ENCODE assay signal across 8 cellular contexts in genomic region chr7:6930787-6931186, GRCh38.
DNase-seq lines count a peak whose midpoint lies in the region; TF ChIP-seq lines count a peak whose summit lies in the region.
"Not testable (repeated sequence)": the region's sequence is repeated elsewhere in the genome, so short reads cannot be mapped to it uniquely, and the experiment has no call there.

No MANE protein-coding gene starts in this region.

- not testable (repeated sequence) for DNase-seq in A673 (ENCODE audit: low spot score); foreskin fibroblast
- DNase-seq in NCI-H82 (lab: John Stamatoyannopoulos, UW) (peak; percentile 38), mucosa of gallbladder (ENCODE audit: low spot score) (peak; percentile 30)
- DNase-seq in activated CD4-positive, alpha-beta T cell treated with anti-CD3 and anti-CD28 coated beads, Interleukin-2, amount 10 ng/mL, durations not matched to agents 24 days and 14 days, result peak; percentile 83
- peak; percentile 41 for DNase-seq in activated naive CD4-positive, alpha-beta T cell treated with anti-CD3 and anti-CD28 coated beads, Interleukin-2, amount 50 U/mL, for 16 hours
- peak; percentile 28 for DNase-seq in stimulated activated CD4-positive, alpha-beta T cell treated with anti-CD3 and anti-CD28 coated beads, Interleukin-1b, Interleukin-23, amount 100 ng/mL, for 48 hours

- H3K9me3 Mint-ChIP-seq in activated CD4-positive, alpha-beta T cell treated with anti-CD3 and anti-CD28 coated beads, Interleukin-2, amount 10 ng/mL, durations not matched to agents 24 days and 14 days, result not testable (repeated sequence)

- H3K4me3 ChIP-seq in A673 (ENCODE audit: low read depth, low read length, poor library complexity, severe bottlenecking); foreskin fibroblast (ENCODE audit: low read depth in 1 of 2, low read length in 2 of 2): not testable (repeated sequence)

- intact Hi-C loops in A673 (cut with micrococcal nuclease; ENCODE audit: unreplicated experiment), result not testable (repeated sequence)
- intact Hi-C loops in activated CD4-positive, alpha-beta T cell treated with anti-CD3 and anti-CD28 coated beads, Interleukin-2, amount 10 ng/mL, durations not matched to agents 24 days and 14 days (cut with micrococcal nuclease), result loop anchor here (10.0 kb wide), 1 partner anchor 416 kb away; no protein-coding TSS in a partner anchor

- CTCF ChIA-PET in A673 (lab: Charles Lee), result not testable (repeated sequence)

- not testable (repeated sequence) for H3K36me3 ChIP-seq in A673 (ENCODE audit: insufficient read depth, low read length, poor library complexity, severe bottlenecking)

- not testable (repeated sequence) for H3K4me1 Mint-ChIP-seq in activated CD4-positive, alpha-beta T cell treated with anti-CD3 and anti-CD28 coated beads, Interleukin-2, amount 10 ng/mL, durations not matched to agents 24 days and 14 days

- not testable (repeated sequence) for H3K36me3 Mint-ChIP-seq in activated CD4-positive, alpha-beta T cell treated with anti-CD3 and anti-CD28 coated beads, Interleukin-2, amount 10 ng/mL, durations not matched to agents 24 days and 14 days (ENCODE audit: low read depth)

- not testable (repeated sequence) for H3K27ac ChIP-seq in A673 (ENCODE audit: low read depth, low read length, poor library complexity, severe bottlenecking)

- H3K4me1 ChIP-seq in A673 (ENCODE audit: insufficient read depth, low read length, poor library complexity, severe bottlenecking), result not testable (repeated sequence)

- not testable (repeated sequence) for H3K27me3 Mint-ChIP-seq in activated CD4-positive, alpha-beta T cell treated with anti-CD3 and anti-CD28 coated beads, Interleukin-2, amount 10 ng/mL, durations not matched to agents 24 days and 14 days

- POLR2A ChIA-PET in A673 (lab: Charles Lee; ENCODE audit: low non-redundant PET), result not testable (repeated sequence)

- not testable (repeated sequence) for BruUV-seq in A673 (replicated peaks; lab: Mats Ljungman, UMichigan)

- H3K27me3 ChIP-seq in A673 (replicated peaks; ENCODE audit: insufficient read depth, low read depth, low read length, poor library complexity), result not testable (repeated sequence)

- not testable (repeated sequence) for H3K9me3 ChIP-seq in A673 (ENCODE audit: low read depth, low read length, poor library complexity, severe bottlenecking)

- peak; percentile 46 for TF ChIP-seq CTCF in A673 (conservative IDR thresholded peaks at IDR 0.05; ENCODE audit: low read depth, low read length)
- peak; percentile 60; the same call in 2 of the 3 replicates for TF ChIP-seq CTCF in GM12872 (IDR thresholded peaks at IDR 0.05; ENCODE audit: insufficient read depth, low read depth, low read length)
- TF ChIP-seq CTCF in foreskin fibroblast (IDR thresholded peaks at IDR 0.05; ENCODE audit: low read depth, low read length), result peak; percentile 26

- H3K27ac Mint-ChIP-seq in activated CD4-positive, alpha-beta T cell treated with anti-CD3 and anti-CD28 coated beads, Interleukin-2, amount 10 ng/mL, durations not matched to agents 24 days and 14 days, result not testable (repeated sequence)

- not testable (repeated sequence) for H3K4me3 Mint-ChIP-seq in activated CD4-positive, alpha-beta T cell treated with anti-CD3 and anti-CD28 coated beads, Interleukin-2, amount 10 ng/mL, durations not matched to agents 24 days and 14 days
